In genomic region chr10:29389493-29389892, GRCh38 we compare ENCODE assay signal across 22 cellular contexts.
"Had no signal": no experiment of that assay in that cellular context is flagged by ENCODE, and none has a peak within 500 bp of the region (broad histone marks: within the 10 kb centered on the region; RNA-seq: fewer than 3 reads in every experiment).

No MANE protein-coding gene starts in this region.

- H3K4me1 ChIP-seq: colonic mucosa, foreskin keratinocyte, left lung, sigmoid colon, testis, tibial artery had no signal

- H3K36me3 ChIP-seq: colonic mucosa, esophagus muscularis mucosa, heart right ventricle, left lung, ovary, sigmoid colon, tibial artery had no signal

- H3K9me3 ChIP-seq: colonic mucosa, esophagus muscularis mucosa, heart right ventricle, left lung, ovary, sigmoid colon, testis, tibial artery had no signal

- ATAC-seq: foreskin keratinocyte; left cardiac atrium; left lung; naive thymus-derived CD4-positive, alpha-beta T cell; stimulated activated memory B cell treated with anti-CD40 and anti-IgM and Interleukin-4, amounts not matched to agents 10 μg/mL and 1 μg/mL and 100 μg/mL, for 72 hours; stimulated activated naive CD8-positive, alpha-beta T cell treated with anti-CD3 and anti-CD28 coated beads, Interleukin-15, Interleukin-2, amounts not matched to agents 100 U/mL and 50 U/mL, for 24 hours had no signal

- H3K27ac ChIP-seq: colonic mucosa, esophagus muscularis mucosa, foreskin keratinocyte, heart right ventricle, left lung, ovary, testis, tibial artery had no signal

- H3K4me3 ChIP-seq: colonic mucosa, left lung, ovary, sigmoid colon, testis, tibial artery had no signal

- H3K27me3 ChIP-seq: colonic mucosa, heart right ventricle, left lung, ovary, sigmoid colon, testis had no signal

- DNase-seq: colonic mucosa; effector memory CD4-positive, alpha-beta T cell; foreskin keratinocyte; glutamatergic neuron; heart right ventricle; hippocampal formation; left cardiac atrium; left lung; mesendoderm; midbrain; naive thymus-derived CD4-positive, alpha-beta T cell; nucleus accumbens; sigmoid colon; stimulated activated CD4-positive, alpha-beta T cell treated with anti-CD3 and anti-CD28 coated beads, Interleukin-2, amount 100 ng/mL, for 24 hours; stimulated activated CD4-positive, alpha-beta T cell treated with anti-CD3 and anti-CD28 coated beads, Interleukin-4, amount 100 ng/mL, for 24 hours; stimulated activated naive CD8-positive, alpha-beta T cell treated with anti-CD3 and anti-CD28 coated beads, Interleukin-15, Interleukin-2, amounts not matched to agents 100 U/mL and 50 U/mL, for 24 hours; substantia nigra; testis; tibial artery had no signal
